11 cellular contexts compared by ENCODE assay signal in the genomic region with DNA sequence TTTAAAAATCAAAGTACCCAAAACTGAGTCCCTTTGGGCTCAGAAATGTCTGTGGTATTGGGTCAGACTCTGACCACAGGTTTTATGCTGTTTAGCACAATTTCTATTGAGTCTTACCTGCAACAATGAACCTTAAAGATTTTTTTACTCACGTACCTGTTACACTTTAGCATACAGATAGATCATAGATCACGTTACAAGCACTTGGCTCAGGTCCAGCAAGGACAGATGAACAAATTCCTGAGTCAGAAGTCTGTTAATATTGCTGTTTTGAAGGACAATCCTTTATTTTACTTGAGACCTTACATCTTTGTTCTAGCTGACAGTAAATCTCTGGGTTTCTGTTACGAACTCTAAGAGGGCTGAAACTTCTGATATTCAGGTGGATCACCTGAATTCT. TPM values are rescaled to one million over a fixed set of nuclear protein-coding genes. Genes with fewer than 3 reads are reported as not detected.
A peak's percentile ranks its signal among the peaks of the same experiment; 100 is the strongest.
DNase-seq lines count a peak whose midpoint lies in the region; TF ChIP-seq lines count a peak whose summit lies in the region.
"Had no signal": no experiment of that assay in that cellular context is flagged by ENCODE, and none has a peak within 500 bp of the region (broad histone marks: within the 10 kb centered on the region; RNA-seq: fewer than 3 reads in every experiment).

No MANE protein-coding gene starts in this region.

- H3K27ac ChIP-seq in HEK293 (ENCODE audit: extremely low read depth, low read depth, low read length) (no peak overlapping the region), osteoblast (ENCODE audit: low read depth, low read length) (peak overlapping the region; percentile 35), neural progenitor cell (no peak overlapping the region)
- H3K27ac ChIP-seq: upper lobe of right lung had no signal

- CTCF ChIA-PET in activated CD4-positive, alpha-beta memory T cell treated with anti-CD3 and anti-CD28 coated beads for 36 hours (lab: Charles Lee) = interaction anchor here (15.3 kb wide), 1 partner anchor 36 kb away, joined by 237 read pairs; the partner anchor contains the start of gene SLC7A6
- CTCF ChIA-PET in activated CD4-positive, alpha-beta memory T cell treated with anti-CD3 and anti-CD28 coated beads, Interleukin-2, amount 10 ng/mL, durations not matched to agents 7 days and 5 days (lab: Charles Lee) = interaction anchor here (1.7 to 4.2 kb wide), 2 partner anchors 13 to 35 kb away, joined by 3 to 31 read pairs; partner anchors contain the start of gene SLC7A6
- CTCF ChIA-PET in HEK293 (lab: Yijun Ruan, JAX) = interaction anchor here (0.8 to 8.6 kb wide), 2 partner anchors 31 to 36 kb away, joined by 4 to 65 read pairs; partner anchors contain the start of gene SLC7A6

- H3K27me3 Mint-ChIP-seq in activated CD4-positive, alpha-beta memory T cell treated with anti-CD3 and anti-CD28 coated beads for 36 hours = no peaks in the 10 kb centered on the region
- no peaks in the 10 kb centered on the region for H3K27me3 Mint-ChIP-seq in activated CD4-positive, alpha-beta memory T cell treated with anti-CD3 and anti-CD28 coated beads, Interleukin-2, amount 10 ng/mL, durations not matched to agents 7 days and 5 days
- H3K27me3 Mint-ChIP-seq in brain (no peaks in the 10 kb centered on the region), neural progenitor cell (ENCODE audit: insufficient read depth, low read depth) (no peaks in the 10 kb centered on the region)

- no peaks in the 10 kb centered on the region for H3K4me1 ChIP-seq in HEK293 (ENCODE audit: control insufficient read depth, insufficient read depth, low read length)
- H3K4me1 ChIP-seq in osteoblast (ENCODE audit: insufficient read depth, low read length) = peaks cover 26% of the 10 kb centered on the region
- H3K4me1 ChIP-seq in neural progenitor cell = no peaks in the 10 kb centered on the region
- H3K4me1 ChIP-seq: upper lobe of right lung had no signal

- intact Hi-C loops in activated CD4-positive, alpha-beta memory T cell treated with anti-CD3 and anti-CD28 coated beads for 36 hours (cut with micrococcal nuclease) = no loop called here

- peak overlapping the region; percentile 42 for H3K27ac Mint-ChIP-seq in activated CD4-positive, alpha-beta memory T cell treated with anti-CD3 and anti-CD28 coated beads for 36 hours
- H3K27ac Mint-ChIP-seq in activated CD4-positive, alpha-beta memory T cell treated with anti-CD3 and anti-CD28 coated beads, Interleukin-2, amount 10 ng/mL, durations not matched to agents 7 days and 5 days = no peak overlapping the region
- H3K27ac Mint-ChIP-seq in brain (peak overlapping the region; percentile 73 to 97 (median 94)), neural progenitor cell (no peak overlapping the region)

- H3K9me3 ChIP-seq in HEK293 (ENCODE audit: control insufficient read depth, insufficient read depth, low read depth, low read length) (no peaks in the 10 kb centered on the region), osteoblast (ENCODE audit: low read depth, low read length) (no peaks in the 10 kb centered on the region), neural progenitor cell (ENCODE audit: low read depth) (no peaks in the 10 kb centered on the region)
- H3K9me3 ChIP-seq: upper lobe of right lung had no signal

- H4K20me1 ChIP-seq in osteoblast (ENCODE audit: insufficient read depth, low read length) (peaks cover 8% of the 10 kb centered on the region), neural progenitor cell (ENCODE audit: low read depth) (peaks cover 11% of the 10 kb centered on the region)

- no peaks in the 10 kb centered on the region for H3K9me3 Mint-ChIP-seq in activated CD4-positive, alpha-beta memory T cell treated with anti-CD3 and anti-CD28 coated beads for 36 hours
- H3K9me3 Mint-ChIP-seq in activated CD4-positive, alpha-beta memory T cell treated with anti-CD3 and anti-CD28 coated beads, Interleukin-2, amount 10 ng/mL, durations not matched to agents 7 days and 5 days = no peaks in the 10 kb centered on the region
- no peaks in the 10 kb centered on the region for H3K9me3 Mint-ChIP-seq in brain
- no peaks in the 10 kb centered on the region for H3K9me3 Mint-ChIP-seq in neural progenitor cell

- H3F3A ChIP-seq in neural progenitor cell (ENCODE audit: low read depth) = peaks cover 8% of the 10 kb centered on the region

- H3K36me3 ChIP-seq in HEK293 (ENCODE audit: control insufficient read depth in 2 of 2, insufficient read depth in 1 of 2, low read length in 2 of 2) (peaks cover 33 to 93% of the 10 kb centered on the region in 2 experiments), osteoblast (ENCODE audit: insufficient read depth, low read length) (peaks cover 86% of the 10 kb centered on the region), neural progenitor cell (no peaks in the 10 kb centered on the region)

- H3K9ac ChIP-seq in neural progenitor cell = no peak overlapping the region

- H2AFZ ChIP-seq in osteoblast (ENCODE audit: low read length) (no peak overlapping the region), neural progenitor cell (replicated peaks) (no peak overlapping the region)

- no peaks in the 10 kb centered on the region for H3K27me3 ChIP-seq in osteoblast (ENCODE audit: insufficient read depth, low read length)
- H3K27me3 ChIP-seq in neural progenitor cell = no peaks in the 10 kb centered on the region
- H3K27me3 ChIP-seq: upper lobe of right lung had no signal

- H3K79me2 ChIP-seq in osteoblast (ENCODE audit: insufficient read depth, low read length) (peaks cover 31% of the 10 kb centered on the region), neural progenitor cell (ENCODE audit: low read depth) (no peaks in the 10 kb centered on the region)

- H3K36me3 Mint-ChIP-seq in activated CD4-positive, alpha-beta memory T cell treated with anti-CD3 and anti-CD28 coated beads for 36 hours = peaks cover 56% of the 10 kb centered on the region
- H3K36me3 Mint-ChIP-seq in activated CD4-positive, alpha-beta memory T cell treated with anti-CD3 and anti-CD28 coated beads, Interleukin-2, amount 10 ng/mL, durations not matched to agents 7 days and 5 days (ENCODE audit: low read depth) = peaks cover 81% of the 10 kb centered on the region
- peaks cover 34% of the 10 kb centered on the region for H3K36me3 Mint-ChIP-seq in brain
- peaks cover 19% of the 10 kb centered on the region for H3K36me3 Mint-ChIP-seq in neural progenitor cell

- H3K4me3 ChIP-seq in HEK293 (ENCODE audit: low read depth, low read length) (no peak overlapping the region), osteoblast (ENCODE audit: insufficient read depth, low read length) (no peak overlapping the region), neural progenitor cell (no peak overlapping the region)
- H3K4me3 ChIP-seq: coronary artery, upper lobe of right lung had no signal

- DNase-seq in activated CD4-positive, alpha-beta memory T cell treated with anti-CD3 and anti-CD28 coated beads for 36 hours = no peak
- no peak for DNase-seq in activated CD4-positive, alpha-beta memory T cell treated with anti-CD3 and anti-CD28 coated beads, Interleukin-2, amount 10 ng/mL, durations not matched to agents 7 days and 5 days
- no peak for DNase-seq in osteoblast (ENCODE audit: insufficient read length, low spot score, missing footprints)
- DNase-seq in NCI-H774 (lab: John Stamatoyannopoulos, UW) = no peak
- no peak for DNase-seq in neural progenitor cell (ENCODE audit: low spot score)
- DNase-seq in pons (ENCODE audit: low spot score) = no peak
- DNase-seq: NCI-H187, upper lobe of right lung had no signal

- no peak for TF ChIP-seq CTCF in HEK293 (tag by site-specific recombination; IDR thresholded peaks at IDR 0.05)
- TF ChIP-seq CTCF in brain (conservative IDR thresholded peaks at IDR 0.05) = no peak
- TF ChIP-seq CTCF in osteoblast (IDR thresholded peaks at IDR 0.05; ENCODE audit: extremely low read depth, low read depth, low read length) = no peak
- TF ChIP-seq CTCF in neural progenitor cell (IDR thresholded peaks at IDR 0.05) = no peak

- no peak overlapping the region for H3K4me3 Mint-ChIP-seq in activated CD4-positive, alpha-beta memory T cell treated with anti-CD3 and anti-CD28 coated beads for 36 hours
- H3K4me3 Mint-ChIP-seq in activated CD4-positive, alpha-beta memory T cell treated with anti-CD3 and anti-CD28 coated beads, Interleukin-2, amount 10 ng/mL, durations not matched to agents 7 days and 5 days = no peak overlapping the region
- H3K4me3 Mint-ChIP-seq in brain = no peak overlapping the region
- no peak overlapping the region for H3K4me3 Mint-ChIP-seq in neural progenitor cell

- H3K4me1 Mint-ChIP-seq in activated CD4-positive, alpha-beta memory T cell treated with anti-CD3 and anti-CD28 coated beads for 36 hours (ENCODE audit: low read depth) = peaks cover 17% of the 10 kb centered on the region
- peaks cover 14% of the 10 kb centered on the region for H3K4me1 Mint-ChIP-seq in activated CD4-positive, alpha-beta memory T cell treated with anti-CD3 and anti-CD28 coated beads, Interleukin-2, amount 10 ng/mL, durations not matched to agents 7 days and 5 days
- H3K4me1 Mint-ChIP-seq in brain (peaks cover 36% of the 10 kb centered on the region), neural progenitor cell (peaks cover 19% of the 10 kb centered on the region)

- H3K4me2 ChIP-seq in osteoblast (ENCODE audit: insufficient read depth, low read length) = no peak overlapping the region
- H3K4me2 ChIP-seq in neural progenitor cell = no peak overlapping the region

- POLR2A ChIA-PET in activated CD4-positive, alpha-beta memory T cell treated with anti-CD3 and anti-CD28 coated beads for 36 hours (lab: Charles Lee) = interaction anchor here (1.2 kb wide), 1 partner anchor 13 kb away, joined by 3 read pairs; the partner anchor contains the start of genes PRMT7 and SLC7A6OS
- POLR2A ChIA-PET in activated CD4-positive, alpha-beta memory T cell treated with anti-CD3 and anti-CD28 coated beads, Interleukin-2, amount 10 ng/mL, durations not matched to agents 7 days and 5 days (lab: Charles Lee) = interaction anchor here (1.3 to 9.4 kb wide), 4 partner anchors 10 to 52 kb away, joined by 5 to 85 read pairs (median 24); partner anchors contain the start of genes PLA2G15, PRMT7 and SLC7A6OS
- POLR2A ChIA-PET in HEK293 (lab: Yijun Ruan, JAX) = interaction anchor here (0.5 to 3.6 kb wide), 3 partner anchors 11 to 34 kb away, joined by 3 to 16 read pairs (median 3); partner anchors contain the start of genes PRMT7, SLC7A6 and SLC7A6OS

RNA-seq across cellular contexts. Expression of gene SLC7A6OS, which starts 12.8 kb away (rescaled TPM):
- 10 to 100 TPM; 20.6 to 22.2 TPM for total RNA-seq in activated CD4-positive, alpha-beta memory T cell treated with anti-CD3 and anti-CD28 coated beads for 36 hours
- total RNA-seq in activated CD4-positive, alpha-beta memory T cell treated with anti-CD3 and anti-CD28 coated beads, Interleukin-2, amount 10 ng/mL, durations not matched to agents 7 days and 5 days = 10 to 100 TPM; 30.4 to 31.2 TPM
- 12.9 TPM for polyA plus RNA-seq in brain (ENCODE audit: insufficient read depth, low read depth, low replicate concordance)
- total RNA-seq in osteoblast (12.1 and 12.3 TPM in 2 replicates), neural progenitor cell (ENCODE audit: low replicate concordance) (18.7 and 18.8 TPM in 2 replicates)

RNA-seq across cellular contexts. Expression of gene PRMT7, which starts 12.9 kb away (rescaled TPM):
- total RNA-seq in activated CD4-positive, alpha-beta memory T cell treated with anti-CD3 and anti-CD28 coated beads for 36 hours = 10 to 100 TPM; 60.4 to 62.8 TPM
- total RNA-seq in activated CD4-positive, alpha-beta memory T cell treated with anti-CD3 and anti-CD28 coated beads, Interleukin-2, amount 10 ng/mL, durations not matched to agents 7 days and 5 days = 10 to 100 TPM; 50.4 to 52.2 TPM
- polyA plus RNA-seq in brain (ENCODE audit: insufficient read depth, low read depth, low replicate concordance) = 53.6 TPM
- total RNA-seq in osteoblast (35.4 and 36.9 TPM in 2 replicates), neural progenitor cell (ENCODE audit: low replicate concordance) (70.2 and 79.7 TPM in 2 replicates)

RNA-seq across cellular contexts. Expression of gene SLC7A6, which starts 33.6 kb away (rescaled TPM):
- total RNA-seq in activated CD4-positive, alpha-beta memory T cell treated with anti-CD3 and anti-CD28 coated beads for 36 hours = 10 to 100 TPM; 62.8 to 63.8 TPM
- 10 to 100 TPM; 66.7 to 68.9 TPM for total RNA-seq in activated CD4-positive, alpha-beta memory T cell treated with anti-CD3 and anti-CD28 coated beads, Interleukin-2, amount 10 ng/mL, durations not matched to agents 7 days and 5 days
- polyA plus RNA-seq in brain (ENCODE audit: insufficient read depth, low read depth, low replicate concordance) = 4.8 TPM
- 35.1 and 36.9 TPM in 2 replicates for total RNA-seq in osteoblast
- 5.6 and 13.7 TPM in 2 replicates for total RNA-seq in neural progenitor cell (ENCODE audit: low replicate concordance)

RNA-seq across cellular contexts. Expression of gene PLA2G15, which starts 52.7 kb away (rescaled TPM):
- 1 to 10 TPM; 8.0 to 8.7 TPM for total RNA-seq in activated CD4-positive, alpha-beta memory T cell treated with anti-CD3 and anti-CD28 coated beads for 36 hours
- total RNA-seq in activated CD4-positive, alpha-beta memory T cell treated with anti-CD3 and anti-CD28 coated beads, Interleukin-2, amount 10 ng/mL, durations not matched to agents 7 days and 5 days = 1 to 10 TPM; 7.4 to 7.5 TPM
- 12.2 TPM for polyA plus RNA-seq in brain (ENCODE audit: insufficient read depth, low read depth, low replicate concordance)
- 30.8 and 30.9 TPM in 2 replicates for total RNA-seq in osteoblast
- total RNA-seq in neural progenitor cell (ENCODE audit: low replicate concordance) = 3.8 and 11.7 TPM in 2 replicates

Comparison
In these comparisons a context has a peak if more than half of its experiments do, and no peak if none do; other contexts are left out.
1. H3K27ac Mint-ChIP-seq: peak in activated CD4-positive, alpha-beta memory T cell treated with anti-CD3 and anti-CD28 coated beads for 36 hours (single experiment) and brain (5 of 5); none in activated CD4-positive, alpha-beta memory T cell treated with anti-CD3 and anti-CD28 coated beads, Interleukin-2, amount 10 ng/mL, durations not matched to agents 7 days and 5 days (single experiment) and neural progenitor cell (single experiment).